In genomic region chr7:149239345-149240143, GRCh38 we compare ENCODE assay signal across 1 cellular context.
TF ChIP-seq lines count a peak whose summit lies in the region.

Gene ZNF212, plus strand, starts transcription at chr7:149239651. Its CDS starts 128 bp downstream, at chr7:149239779.

TF ChIP-seq in HepG2, 621 proteins besides CTCF, POLR2A, EP300 and RAD21 (continued from another document and continues in another):
- TF ChIP-seq ZNF883 (CRISPR knock-in tag; IDR thresholded peaks at IDR 0.05; ENCODE audit: not compliant biosample characterization) = peak; percentile 89
- no peak for TF ChIP-seq RBAK (CRISPR knock-in tag; IDR thresholded peaks at IDR 0.05)
- TF ChIP-seq, protein P1, sequence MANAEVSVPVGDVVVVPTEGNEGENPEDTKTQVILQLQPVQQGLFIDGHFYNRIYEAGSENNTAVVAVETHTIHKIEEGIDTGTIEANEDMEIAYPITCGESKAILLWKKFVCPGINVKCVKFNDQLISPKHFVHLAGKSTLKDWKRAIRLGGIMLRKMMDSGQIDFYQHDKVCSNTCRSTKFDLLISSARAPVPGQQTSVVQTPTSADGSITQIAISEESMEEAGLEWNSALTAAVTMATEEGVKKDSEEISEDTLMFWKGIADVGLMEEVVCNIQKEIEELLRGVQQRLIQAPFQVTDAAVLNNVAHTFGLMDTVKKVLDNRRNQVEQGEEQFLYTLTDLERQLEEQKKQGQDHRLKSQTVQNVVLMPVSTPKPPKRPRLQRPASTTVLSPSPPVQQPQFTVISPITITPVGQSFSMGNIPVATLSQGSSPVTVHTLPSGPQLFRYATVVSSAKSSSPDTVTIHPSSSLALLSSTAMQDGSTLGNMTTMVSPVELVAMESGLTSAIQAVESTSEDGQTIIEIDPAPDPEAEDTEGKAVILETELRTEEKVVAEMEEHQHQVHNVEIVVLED (CRISPR knock-in tag; IDR thresholded peaks at IDR 0.05; ENCODE audit: borderline replicate concordance) = peak; percentile 87; the same call in 1 of the 2 replicates
- no peak for TF ChIP-seq ZKSCAN5 (CRISPR knock-in tag; IDR thresholded peaks at IDR 0.05)
- TF ChIP-seq, protein P2, sequence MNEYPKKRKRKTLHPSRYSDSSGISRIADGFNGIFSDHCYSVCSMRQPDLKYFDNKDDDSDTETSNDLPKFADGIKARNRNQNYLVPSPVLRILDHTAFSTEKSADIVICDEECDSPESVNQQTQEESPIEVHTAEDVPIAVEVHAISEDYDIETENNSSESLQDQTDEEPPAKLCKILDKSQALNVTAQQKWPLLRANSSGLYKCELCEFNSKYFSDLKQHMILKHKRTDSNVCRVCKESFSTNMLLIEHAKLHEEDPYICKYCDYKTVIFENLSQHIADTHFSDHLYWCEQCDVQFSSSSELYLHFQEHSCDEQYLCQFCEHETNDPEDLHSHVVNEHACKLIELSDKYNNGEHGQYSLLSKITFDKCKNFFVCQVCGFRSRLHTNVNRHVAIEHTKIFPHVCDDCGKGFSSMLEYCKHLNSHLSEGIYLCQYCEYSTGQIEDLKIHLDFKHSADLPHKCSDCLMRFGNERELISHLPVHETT (CRISPR knock-in tag; conservative IDR thresholded peaks at IDR 0.05) = peak; percentile 82
- no peak for TF ChIP-seq TERF1 (CRISPR knock-in tag; IDR thresholded peaks at IDR 0.05)
- TF ChIP-seq NR1H2 (CRISPR knock-in tag; IDR thresholded peaks at IDR 0.05; ENCODE audit: borderline replicate concordance, low read depth) = 0 out of 2 replicates have a peak, but pooled peaks have one; percentile 63
- TF ChIP-seq, protein P3, sequence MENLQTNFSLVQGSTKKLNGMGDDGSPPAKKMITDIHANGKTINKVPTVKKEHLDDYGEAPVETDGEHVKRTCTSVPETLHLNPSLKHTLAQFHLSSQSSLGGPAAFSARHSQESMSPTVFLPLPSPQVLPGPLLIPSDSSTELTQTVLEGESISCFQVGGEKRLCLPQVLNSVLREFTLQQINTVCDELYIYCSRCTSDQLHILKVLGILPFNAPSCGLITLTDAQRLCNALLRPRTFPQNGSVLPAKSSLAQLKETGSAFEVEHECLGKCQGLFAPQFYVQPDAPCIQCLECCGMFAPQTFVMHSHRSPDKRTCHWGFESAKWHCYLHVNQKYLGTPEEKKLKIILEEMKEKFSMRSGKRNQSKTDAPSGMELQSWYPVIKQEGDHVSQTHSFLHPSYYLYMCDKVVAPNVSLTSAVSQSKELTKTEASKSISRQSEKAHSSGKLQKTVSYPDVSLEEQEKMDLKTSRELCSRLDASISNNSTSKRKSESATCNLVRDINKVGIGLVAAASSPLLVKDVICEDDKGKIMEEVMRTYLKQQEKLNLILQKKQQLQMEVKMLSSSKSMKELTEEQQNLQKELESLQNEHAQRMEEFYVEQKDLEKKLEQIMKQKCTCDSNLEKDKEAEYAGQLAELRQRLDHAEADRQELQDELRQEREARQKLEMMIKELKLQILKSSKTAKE (CRISPR knock-in tag; IDR thresholded peaks at IDR 0.05; ENCODE audit: borderline replicate concordance) = no peak
- TF ChIP-seq, protein P4, sequence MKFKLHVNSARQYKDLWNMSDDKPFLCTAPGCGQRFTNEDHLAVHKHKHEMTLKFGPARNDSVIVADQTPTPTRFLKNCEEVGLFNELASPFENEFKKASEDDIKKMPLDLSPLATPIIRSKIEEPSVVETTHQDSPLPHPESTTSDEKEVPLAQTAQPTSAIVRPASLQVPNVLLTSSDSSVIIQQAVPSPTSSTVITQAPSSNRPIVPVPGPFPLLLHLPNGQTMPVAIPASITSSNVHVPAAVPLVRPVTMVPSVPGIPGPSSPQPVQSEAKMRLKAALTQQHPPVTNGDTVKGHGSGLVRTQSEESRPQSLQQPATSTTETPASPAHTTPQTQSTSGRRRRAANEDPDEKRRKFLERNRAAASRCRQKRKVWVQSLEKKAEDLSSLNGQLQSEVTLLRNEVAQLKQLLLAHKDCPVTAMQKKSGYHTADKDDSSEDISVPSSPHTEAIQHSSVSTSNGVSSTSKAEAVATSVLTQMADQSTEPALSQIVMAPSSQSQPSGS (CRISPR knock-in tag; IDR thresholded peaks at IDR 0.05) = peak; percentile 78
- TF ChIP-seq SP4 (CRISPR knock-in tag; IDR thresholded peaks at IDR 0.05) = peak; percentile 77
- TF ChIP-seq MED8 (CRISPR knock-in tag; IDR thresholded peaks at IDR 0.05; ENCODE audit: insufficient replicate concordance) = peak; percentile 14
- TF ChIP-seq TRIM24 (CRISPR knock-in tag; IDR thresholded peaks at IDR 0.05) = no peak
- TF ChIP-seq ZBTB1 (CRISPR knock-in tag; IDR thresholded peaks at IDR 0.05; ENCODE audit: borderline replicate concordance) = no peak
- TF ChIP-seq MYNN (CRISPR knock-in tag; IDR thresholded peaks at IDR 0.05; ENCODE audit: low read depth) = no peak
- TF ChIP-seq, protein P5, sequence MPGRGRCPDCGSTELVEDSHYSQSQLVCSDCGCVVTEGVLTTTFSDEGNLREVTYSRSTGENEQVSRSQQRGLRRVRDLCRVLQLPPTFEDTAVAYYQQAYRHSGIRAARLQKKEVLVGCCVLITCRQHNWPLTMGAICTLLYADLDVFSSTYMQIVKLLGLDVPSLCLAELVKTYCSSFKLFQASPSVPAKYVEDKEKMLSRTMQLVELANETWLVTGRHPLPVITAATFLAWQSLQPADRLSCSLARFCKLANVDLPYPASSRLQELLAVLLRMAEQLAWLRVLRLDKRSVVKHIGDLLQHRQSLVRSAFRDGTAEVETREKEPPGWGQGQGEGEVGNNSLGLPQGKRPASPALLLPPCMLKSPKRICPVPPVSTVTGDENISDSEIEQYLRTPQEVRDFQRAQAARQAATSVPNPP (CRISPR knock-in tag; IDR thresholded peaks at IDR 0.05) = no peak
- peak; percentile 67; the same call in 1 of the 2 replicates for TF ChIP-seq MED1 (CRISPR knock-in tag; IDR thresholded peaks at IDR 0.05)
- TF ChIP-seq SAFB2 (CRISPR knock-in tag; IDR thresholded peaks at IDR 0.05; ENCODE audit: borderline replicate concordance, low read depth) = peak; percentile 88; the same call in 1 of the 2 replicates
- peak; percentile 85 for TF ChIP-seq POLR2G (IDR thresholded peaks at IDR 0.05; ENCODE audit: low read depth, low read length)
- TF ChIP-seq ZNF512B (CRISPR knock-in tag; IDR thresholded peaks at IDR 0.05; ENCODE audit: borderline replicate concordance) = peak; percentile 2; the same call in 1 of the 2 replicates
- TF ChIP-seq ZNF75D (CRISPR knock-in tag; IDR thresholded peaks at IDR 0.05; ENCODE audit: borderline replicate concordance) = no peak
- peak; percentile 62; the same call in 1 of the 2 replicates for TF ChIP-seq ZNF776 (CRISPR knock-in tag; IDR thresholded peaks at IDR 0.05)
- TF ChIP-seq THAP8 (CRISPR knock-in tag; IDR thresholded peaks at IDR 0.05; ENCODE audit: borderline replicate concordance) = no peak
- peak; percentile 97 for TF ChIP-seq XRCC5 (optimal IDR thresholded peaks at IDR 0.05; ENCODE audit: low read length)
- peak; percentile 84; the same call in 1 of the 2 replicates for TF ChIP-seq HIVEP1 (CRISPR knock-in tag; IDR thresholded peaks at IDR 0.05)
- TF ChIP-seq MTA1 (CRISPR knock-in tag; IDR thresholded peaks at IDR 0.05; ENCODE audit: borderline replicate concordance) = peak; percentile 64; the same call in 1 of the 2 replicates
- no peak for TF ChIP-seq TCF7L2 (IDR thresholded peaks at IDR 0.05; ENCODE audit: low read depth, low read length)
- peak; percentile 62; the same call in 1 of the 2 replicates for TF ChIP-seq RELA (CRISPR knock-in tag; IDR thresholded peaks at IDR 0.05)
- TF ChIP-seq, protein P6, sequence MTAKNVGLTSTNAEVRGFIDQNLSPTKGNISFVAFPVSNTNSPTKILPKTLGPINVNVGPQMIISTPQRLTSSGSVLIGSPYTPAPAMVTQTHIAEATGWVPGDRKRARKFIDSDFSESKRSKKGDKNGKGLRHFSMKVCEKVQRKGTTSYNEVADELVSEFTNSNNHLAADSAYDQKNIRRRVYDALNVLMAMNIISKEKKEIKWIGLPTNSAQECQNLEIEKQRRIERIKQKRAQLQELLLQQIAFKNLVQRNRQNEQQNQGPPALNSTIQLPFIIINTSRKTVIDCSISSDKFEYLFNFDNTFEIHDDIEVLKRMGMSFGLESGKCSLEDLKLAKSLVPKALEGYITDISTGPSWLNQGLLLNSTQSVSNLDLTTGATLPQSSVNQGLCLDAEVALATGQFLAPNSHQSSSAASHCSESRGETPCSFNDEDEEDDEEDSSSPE (CRISPR knock-in tag; IDR thresholded peaks at IDR 0.05) = no peak
- no peak for TF ChIP-seq TCF7 (IDR thresholded peaks at IDR 0.05; ENCODE audit: low read depth)
- peak; percentile 92 for TF ChIP-seq ZNF580 (CRISPR knock-in tag; IDR thresholded peaks at IDR 0.05; ENCODE audit: borderline replicate concordance, low read depth)
- 0 out of 2 replicates have a peak, but pooled peaks have one; percentile 58 for TF ChIP-seq ZNF225 (CRISPR knock-in tag; IDR thresholded peaks at IDR 0.05)
- no peak for TF ChIP-seq NFAT5 (CRISPR knock-in tag; IDR thresholded peaks at IDR 0.05)
- peak; percentile 98 for TF ChIP-seq HMGXB4 (CRISPR knock-in tag; IDR thresholded peaks at IDR 0.05; ENCODE audit: borderline replicate concordance in 1 of 2, low read depth in 1 of 2)
- no peak for TF ChIP-seq ZNF260 (CRISPR knock-in tag; IDR thresholded peaks at IDR 0.05; ENCODE audit: borderline replicate concordance, low read depth)
- TF ChIP-seq KLF6 (CRISPR knock-in tag; IDR thresholded peaks at IDR 0.05) = peak; percentile 81
